ENCODE assay signal across 24 cellular contexts in the genomic region with DNA sequence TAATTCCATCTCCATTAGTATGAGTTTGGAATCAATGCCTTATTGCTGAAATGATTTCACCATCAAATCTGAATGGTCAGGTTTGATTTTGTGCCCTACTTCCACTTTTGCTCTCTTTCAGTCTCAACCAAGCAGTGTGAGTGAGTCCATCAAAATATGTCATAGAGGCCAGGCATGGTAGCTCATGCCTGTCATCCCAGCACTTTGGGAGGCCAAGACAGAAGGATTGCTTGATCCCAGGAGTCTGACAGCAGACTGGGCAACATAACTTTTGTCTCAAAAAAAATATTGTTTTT.
"Had no signal": no experiment of that assay in that cellular context is flagged by ENCODE, and none has a peak within 500 bp of the region (broad histone marks: within the 10 kb centered on the region; RNA-seq: fewer than 3 reads in every experiment).

No MANE protein-coding gene starts in this region.

- H3K36me3 Mint-ChIP-seq: mesothelial cell of epicardium, naive B cell, neural progenitor cell had no signal

- H3K4me1 ChIP-seq: gastroesophageal sphincter, neural progenitor cell, prostate gland, right atrium auricular region, tibial nerve, upper lobe of left lung had no signal

- ATAC-seq: heart left ventricle; left lobe of liver; mucosa of descending colon; stimulated activated memory B cell treated with anti-CD40 and anti-IgM and Interleukin-4, amounts not matched to agents 10 μg/mL and 1 μg/mL and 100 μg/mL, for 72 hours had no signal

- H3K27ac ChIP-seq: dorsolateral prefrontal cortex, gastroesophageal sphincter, heart left ventricle, hepatocyte, neural progenitor cell, prostate gland, right atrium auricular region, sigmoid colon, thoracic aorta, tibial nerve, upper lobe of left lung had no signal

- H3K4me3 ChIP-seq: dorsolateral prefrontal cortex, gastroesophageal sphincter, heart left ventricle, hepatocyte, lung, mucosa of descending colon, neural progenitor cell, prostate gland, right atrium auricular region, sigmoid colon, thoracic aorta, tibial nerve, upper lobe of left lung had no signal

- H3K27me3 ChIP-seq: dorsolateral prefrontal cortex, gastroesophageal sphincter, heart left ventricle, hepatocyte, neural progenitor cell, right atrium auricular region, sigmoid colon, tibial nerve, upper lobe of left lung had no signal

- H2AFZ ChIP-seq: hepatocyte, neural progenitor cell had no signal

- H3K4me1 Mint-ChIP-seq: endodermal cell, neural progenitor cell had no signal

- H3K9me3 ChIP-seq: gastroesophageal sphincter, heart left ventricle, mucosa of descending colon, prostate gland, right atrium auricular region, sigmoid colon, thoracic aorta, tibial nerve, upper lobe of left lung had no signal

- H3K27ac Mint-ChIP-seq: endodermal cell; neural progenitor cell; stimulated activated memory B cell treated with anti-CD40 and anti-IgM and Interleukin-4, amounts not matched to agents 10 μg/mL and 1 μg/mL and 100 μg/mL, for 72 hours had no signal

- H3K4me3 Mint-ChIP-seq: endodermal cell; mesothelial cell of epicardium; naive B cell; nephron; neural progenitor cell; stimulated activated memory B cell treated with anti-CD40 and anti-IgM and Interleukin-4, amounts not matched to agents 10 μg/mL and 1 μg/mL and 100 μg/mL, for 72 hours; stimulated activated naive CD8-positive, alpha-beta T cell treated with anti-CD3 and anti-CD28 coated beads, Interleukin-15, Interleukin-2, amounts not matched to agents 100 ng/mL and 50 ng/mL, for 24 hours had no signal

- H3K36me3 ChIP-seq: gastroesophageal sphincter, heart left ventricle, neural progenitor cell, prostate gland, right atrium auricular region, sigmoid colon, thoracic aorta, tibial nerve, upper lobe of left lung had no signal

- H3K4me2 ChIP-seq: hepatocyte, neural progenitor cell had no signal

- H3K9ac ChIP-seq: neural progenitor cell had no signal

- H3K27me3 Mint-ChIP-seq: stimulated activated memory B cell treated with anti-CD40 and anti-IgM and Interleukin-4, amounts not matched to agents 10 μg/mL and 1 μg/mL and 100 μg/mL, for 72 hours; stimulated activated naive CD8-positive, alpha-beta T cell treated with anti-CD3 and anti-CD28 coated beads, Interleukin-15, Interleukin-2, amounts not matched to agents 100 ng/mL and 50 ng/mL, for 24 hours had no signal

- DNase-seq: dorsolateral prefrontal cortex; effector CD8-positive, alpha-beta T cell; endodermal cell; heart left ventricle; kidney; mucosa of descending colon; naive B cell; sigmoid colon; stimulated activated CD4-positive, alpha-beta T cell treated with anti-CD3 and anti-CD28 coated beads, Interleukin-2, amount 100 ng/mL, for 24 hours; stimulated activated CD4-positive, alpha-beta T cell treated with anti-CD3 and anti-CD28 coated beads, Interleukin-4, amount 100 ng/mL, for 24 hours; upper lobe of left lung had no signal

- H3K9me3 Mint-ChIP-seq: endodermal cell; mesothelial cell of epicardium; nephron; neural progenitor cell; stimulated activated naive CD8-positive, alpha-beta T cell treated with anti-CD3 and anti-CD28 coated beads, Interleukin-15, Interleukin-2, amounts not matched to agents 100 ng/mL and 50 ng/mL, for 24 hours had no signal
